In the genomic region with DNA sequence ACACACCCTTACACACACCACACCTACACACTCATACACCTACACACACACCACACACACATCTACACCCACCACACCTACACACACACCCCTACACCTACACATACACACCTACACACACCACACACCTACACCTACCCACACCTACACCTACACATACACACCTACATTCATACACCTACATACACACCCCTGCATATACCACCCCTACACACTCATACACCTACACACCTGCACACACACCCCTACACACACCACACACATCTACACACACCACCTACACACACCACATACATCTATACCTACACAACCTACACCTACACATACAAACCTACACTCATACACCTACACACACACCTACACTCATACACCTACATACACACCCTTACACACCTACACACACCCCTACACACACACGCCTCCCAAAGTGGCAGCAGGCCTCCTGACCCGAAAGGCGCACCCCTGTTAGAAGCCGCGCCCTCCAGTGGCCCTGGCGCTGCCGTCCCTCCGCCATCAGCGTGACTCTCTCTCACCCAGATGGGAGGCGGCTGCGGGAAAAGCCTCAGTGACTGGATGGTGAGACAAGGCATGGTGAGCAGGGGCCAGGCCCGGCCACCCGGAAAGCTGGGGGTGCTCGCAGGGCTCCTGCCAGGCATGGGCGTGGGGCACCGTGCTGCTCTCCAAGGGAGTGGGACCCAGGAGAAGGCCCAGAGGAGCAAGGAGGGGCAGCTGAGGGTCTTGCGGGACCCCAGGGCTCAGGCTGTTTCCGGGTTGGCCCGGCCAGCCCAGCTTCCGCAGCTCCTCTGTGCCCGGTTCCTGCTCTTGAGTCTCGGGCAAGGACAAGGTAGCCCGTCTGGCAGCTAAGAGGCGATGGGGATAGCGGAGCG, we compare ENCODE assay signal across 1 cellular context.
TF ChIP-seq lines count a peak whose summit lies in the region.

No MANE protein-coding gene starts in this region.

TF ChIP-seq in endothelial cell of umbilical vein, 7 proteins besides CTCF, POLR2A, EP300 and RAD21:
- TF ChIP-seq EZH2 (IDR thresholded peaks at IDR 0.05; ENCODE audit: borderline replicate concordance, low read depth, low read length, severe bottlenecking) (no peak), FOS (IDR thresholded peaks at IDR 0.05; ENCODE audit: borderline replicate concordance, insufficient read depth, low read length) (no peak), GATA2 (IDR thresholded peaks at IDR 0.05; ENCODE audit: insufficient read depth, insufficient read length, low read depth, low read length) (no peak), JUN (IDR thresholded peaks at IDR 0.05; ENCODE audit: borderline replicate concordance, insufficient read depth, insufficient read length, low read depth) (no peak), MYC (IDR thresholded peaks at IDR 0.05; ENCODE audit: low read depth, low read length) (no peak), POLR2AphosphoS5 (IDR thresholded peaks at IDR 0.05; ENCODE audit: insufficient read depth, low read depth, low read length) (no peak)
- TF ChIP-seq, protein P1, sequence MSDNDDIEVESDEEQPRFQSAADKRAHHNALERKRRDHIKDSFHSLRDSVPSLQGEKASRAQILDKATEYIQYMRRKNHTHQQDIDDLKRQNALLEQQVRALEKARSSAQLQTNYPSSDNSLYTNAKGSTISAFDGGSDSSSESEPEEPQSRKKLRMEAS (IDR thresholded peaks at IDR 0.05; ENCODE audit: insufficient read depth, insufficient read length) = no peak
